ENCODE assay signal across 17 cellular contexts in genomic region chr16:68300736-68301459, GRCh38. TPM values are rescaled to one million over a fixed set of nuclear protein-coding genes. Genes with fewer than 3 reads are reported as not detected.
DNase-seq lines count a peak whose midpoint lies in the region; ATAC-seq, FAIRE-seq and TF ChIP-seq lines count a peak whose summit lies in the region.
"Had no signal": no experiment of that assay in that cellular context is flagged by ENCODE, and none has a peak within 500 bp of the region (broad histone marks: within the 10 kb centered on the region; RNA-seq: fewer than 3 reads in every experiment).

No MANE protein-coding gene starts in this region.

- no peak overlapping the region for H2BK5ac ChIP-seq in neuronal stem cell (ENCODE audit: low read length)

- peak overlapping the region; percentile 15 for H3K27ac Mint-ChIP-seq in activated CD4-positive, alpha-beta T cell treated with anti-CD3 and anti-CD28 coated beads, Interleukin-2, amount 10 ng/mL, durations not matched to agents 24 days and 14 days
- H3K27ac Mint-ChIP-seq in IgD-negative memory B cell, result peak overlapping the region in 2 of 3 donors; percentile 32 to 63

- TF ChIP-seq POLR2A in K562 (conservative IDR thresholded peaks at IDR 0.05), result peak; percentile 52

- POLR2A ChIA-PET in K562 (lab: Yijun Ruan, JAX), result interaction anchor here (0.6 to 3.9 kb wide), 8 partner anchors 8 to 22 kb away, joined by 3 to 27 read pairs (median 6); partner anchors contain the start of genes PRMT7 and SLC7A6OS

- in situ Hi-C loops in K562 (cut with MboI), result no loop called here

- H3K9me3 ChIP-seq in K562 (replicated peaks; ENCODE audit: control insufficient read depth, insufficient read depth, low read depth, low read length) (no peaks in the 10 kb centered on the region), neuronal stem cell (replicated peaks in 1 of 2; ENCODE audit: control insufficient read depth in 2 of 2, insufficient read depth in 1 of 2, low read depth in 1 of 2, low read length in 2 of 2) (no peaks in the 10 kb centered on the region), small intestine (ENCODE audit: control insufficient read depth, low read depth) (no peaks in the 10 kb centered on the region)
- H3K9me3 ChIP-seq: A549, thoracic aorta had no signal

- H3K4me3 ChIP-seq in K562 (no peak overlapping the region), neuronal stem cell (ENCODE audit: low read length in 2 of 2) (no peak overlapping the region), small intestine (ENCODE audit: low read depth in 1 of 2, low read length in 2 of 2) (no peak overlapping the region)
- H3K4me3 ChIP-seq: A549, dorsolateral prefrontal cortex, thoracic aorta had no signal

- no peaks in the 10 kb centered on the region for H4K20me1 ChIP-seq in K562 (replicated peaks; ENCODE audit: control insufficient read depth, insufficient read depth, low read length)

- CTCF ChIA-PET in K562 (lab: Yijun Ruan, JAX; ENCODE audit: low intra/inter-chr PET ratio), result no interaction called here

- no peaks in the 10 kb centered on the region for H3K79me2 ChIP-seq in K562 (ENCODE audit: control insufficient read depth, insufficient read depth, low read length)

- peaks cover 2% of the 10 kb centered on the region for H3K79me1 ChIP-seq in neuronal stem cell (ENCODE audit: low read depth, low read length)

- no peak for TF ChIP-seq CTCF in K562 (IDR thresholded peaks at IDR 0.05 in 2 of 3, conservative IDR thresholded peaks at IDR 0.05 in 1 of 3; ENCODE audit: insufficient read depth in 2 of 3, low read depth in 1 of 3, low read length in 3 of 3)

- TF ChIP-seq EP300 in K562 (IDR thresholded peaks at IDR 0.05; ENCODE audit: low read length), result no peak

- no peak overlapping the region for H2BK15ac ChIP-seq in neuronal stem cell (ENCODE audit: low read length)

- no TSS peak for BruUV-seq in K562 (replicated peaks; lab: Mats Ljungman, UMichigan)

- no peak for DNase-seq in activated CD4-positive, alpha-beta T cell treated with anti-CD3 and anti-CD28 coated beads, Interleukin-2, amount 10 ng/mL, durations not matched to agents 24 days and 14 days
- no peak for DNase-seq in activated CD4-positive, alpha-beta T cell treated with anti-CD3 and anti-CD28 coated beads for 1 hour
- no peak for DNase-seq in K562 (ENCODE audit: extremely low read depth in 1 of 4, low spot score in 3 of 4)
- DNase-seq in neuronal stem cell (ENCODE audit: low spot score), result no peak
- no peak for DNase-seq in NCI-H1694 (lab: John Stamatoyannopoulos, UW)
- no peak for DNase-seq in small intestine
- DNase-seq: DMS79, dorsolateral prefrontal cortex, head of caudate nucleus, mesendoderm, NCI-H69, SIG-M5, WERI-Rb-1 had no signal

- peaks cover 12% of the 10 kb centered on the region for H3K4me1 Mint-ChIP-seq in activated CD4-positive, alpha-beta T cell treated with anti-CD3 and anti-CD28 coated beads, Interleukin-2, amount 10 ng/mL, durations not matched to agents 24 days and 14 days
- peaks cover 0 to 5% (median 5%) of the 10 kb centered on the region in 3 donors for H3K4me1 Mint-ChIP-seq in IgD-negative memory B cell

- H3K27ac ChIP-seq in K562 (ENCODE audit: extremely low read depth, low read depth, low read length), result no peak overlapping the region; the same call in 2 of the 3 replicates
- no peak overlapping the region for H3K27ac ChIP-seq in neuronal stem cell (replicated peaks; ENCODE audit: low read length)
- H3K27ac ChIP-seq in small intestine (ENCODE audit: low read depth in 1 of 2, low read length in 1 of 2), result no peak overlapping the region
- H3K27ac ChIP-seq: A549, thoracic aorta, WERI-Rb-1 had no signal

- H3K4ac ChIP-seq in neuronal stem cell (ENCODE audit: low read length), result no peak overlapping the region

- H3K27me3 ChIP-seq in K562 (ENCODE audit: control insufficient read depth in 2 of 2, insufficient read depth in 2 of 2, low read length in 2 of 2) (no peaks in the 10 kb centered on the region), neuronal stem cell (ENCODE audit: control insufficient read depth in 3 of 3, insufficient read depth in 3 of 3, low read depth in 1 of 3, low read length in 3 of 3) (no peaks in the 10 kb centered on the region), small intestine (ENCODE audit: control insufficient read depth in 2 of 2, insufficient read depth in 2 of 2, low read length in 2 of 2) (no peaks in the 10 kb centered on the region)
- H3K27me3 ChIP-seq: dorsolateral prefrontal cortex had no signal

- peaks cover 74% of the 10 kb centered on the region for H3K36me3 Mint-ChIP-seq in activated CD4-positive, alpha-beta T cell treated with anti-CD3 and anti-CD28 coated beads, Interleukin-2, amount 10 ng/mL, durations not matched to agents 24 days and 14 days (ENCODE audit: low read depth)
- peaks cover 4% of the 10 kb centered on the region for H3K36me3 Mint-ChIP-seq in IgD-negative memory B cell

- H2AFZ ChIP-seq in K562 (ENCODE audit: low read depth, low read length) (no peak overlapping the region), neuronal stem cell (ENCODE audit: low read length) (no peak overlapping the region)

- no peak for FAIRE-seq in K562 (lab: Jason Lieb, UNC)
- no peak for FAIRE-seq in small intestine (lab: Jason Lieb, UNC)
- FAIRE-seq: A549 had no signal

- intact Hi-C loops in activated CD4-positive, alpha-beta T cell treated with anti-CD3 and anti-CD28 coated beads, Interleukin-2, amount 10 ng/mL, durations not matched to agents 24 days and 14 days (cut with micrococcal nuclease), result no loop called here
- intact Hi-C loops in K562 (cut with micrococcal nuclease), result no loop called here

- peak overlapping the region; percentile 13 for H3K23ac ChIP-seq in neuronal stem cell (ENCODE audit: low read depth, low read length, poor library complexity)

- no peaks in the 10 kb centered on the region for H3K9me3 Mint-ChIP-seq in activated CD4-positive, alpha-beta T cell treated with anti-CD3 and anti-CD28 coated beads, Interleukin-2, amount 10 ng/mL, durations not matched to agents 24 days and 14 days
- H3K9me3 Mint-ChIP-seq in IgD-negative memory B cell, result no peaks in the 10 kb centered on the region

- no peaks in the 10 kb centered on the region for H3K27me3 Mint-ChIP-seq in activated CD4-positive, alpha-beta T cell treated with anti-CD3 and anti-CD28 coated beads, Interleukin-2, amount 10 ng/mL, durations not matched to agents 24 days and 14 days
- H3K27me3 Mint-ChIP-seq in IgD-negative memory B cell, result no peaks in the 10 kb centered on the region

- no peak overlapping the region for H4K91ac ChIP-seq in neuronal stem cell (ENCODE audit: low read depth, low read length, poor library complexity)

- H3K4me1 ChIP-seq in K562 (replicated peaks in 1 of 2; ENCODE audit: control insufficient read depth in 2 of 2, insufficient read depth in 2 of 2, low read length in 2 of 2) (no peaks in the 10 kb centered on the region), neuronal stem cell (ENCODE audit: control insufficient read depth in 2 of 2, insufficient read depth in 1 of 2, low read depth in 1 of 2, low read length in 2 of 2) (no peaks in the 10 kb centered on the region), small intestine (ENCODE audit: control insufficient read depth in 2 of 2, insufficient read depth in 1 of 2, low read depth in 1 of 2, low read length in 1 of 2) (no peaks in the 10 kb centered on the region)

- H2AK5ac ChIP-seq in neuronal stem cell (ENCODE audit: low read depth, low read length), result no peak overlapping the region

- H3K9ac ChIP-seq in K562 (ENCODE audit: insufficient read depth in 1 of 2, low read depth in 2 of 2, low read length in 2 of 2) (no peak overlapping the region), neuronal stem cell (ENCODE audit: low read depth, low read length, poor library complexity) (no peak overlapping the region)

- H3K18ac ChIP-seq in neuronal stem cell (ENCODE audit: low read length), result no peak overlapping the region

- ATAC-seq in K562 (no peak), HG03521 (IDR thresholded peaks at IDR 0.05; ENCODE audit: unreplicated experiment) (no peak)
- ATAC-seq: A549 had no signal

- no peak overlapping the region for H2BK120ac ChIP-seq in neuronal stem cell (ENCODE audit: low read depth, low read length)

- peaks cover 2% of the 10 kb centered on the region for H3K9me1 ChIP-seq in K562 (ENCODE audit: control insufficient read depth, insufficient read depth, low read length)

- H3K4me2 ChIP-seq in K562 (ENCODE audit: insufficient read depth, low read length) (no peak overlapping the region), neuronal stem cell (ENCODE audit: insufficient read depth, low read length, poor library complexity, severe bottlenecking) (no peak overlapping the region)
- H3K4me2 ChIP-seq: A549 had no signal

- no peak for TF ChIP-seq RAD21 in K562 (CRISPR knock-in tag; conservative IDR thresholded peaks at IDR 0.05 in 1 of 2, IDR thresholded peaks at IDR 0.05 in 1 of 2)

- WGBS in K562 (ENCODE audit: insufficient coverage, low coverage, missing lambda C conversion rate), result 82% methylated on average over 7 of the region's 7 CpGs
- WGBS in neuronal stem cell (ENCODE audit: extremely low coverage in 2 of 2, insufficient read length in 2 of 2, insufficient replicate concordance in 1 of 2), 2 donors, result no CpG with 5 or more reads among the region's 7 CpGs
- 84 to 86% (median 84%) methylated on average over 7 of the region's 7 CpGs for WGBS in small intestine, 3 donors

- H3K4me3 Mint-ChIP-seq in activated CD4-positive, alpha-beta T cell treated with anti-CD3 and anti-CD28 coated beads, Interleukin-2, amount 10 ng/mL, durations not matched to agents 24 days and 14 days, result no peak overlapping the region
- H3K4me3 Mint-ChIP-seq in IgD-negative memory B cell, result no peak overlapping the region

- H4K8ac ChIP-seq in neuronal stem cell (ENCODE audit: low read depth, low read length), result no peak overlapping the region

- H3K14ac ChIP-seq in neuronal stem cell (ENCODE audit: low read length), result no peak overlapping the region

- H2BK12ac ChIP-seq in neuronal stem cell (ENCODE audit: low read length), result no peak overlapping the region

- peaks cover 96% of the 10 kb centered on the region for H3K36me3 ChIP-seq in K562 (ENCODE audit: control insufficient read depth, insufficient read depth, low read length)
- H3K36me3 ChIP-seq in neuronal stem cell (replicated peaks in 1 of 2; ENCODE audit: control insufficient read depth in 2 of 2, insufficient read depth in 2 of 2, low read length in 2 of 2), result peaks cover 45 to 96% of the 10 kb centered on the region in 2 donors
- peaks cover 15 to 34% of the 10 kb centered on the region in 2 donors for H3K36me3 ChIP-seq in small intestine (ENCODE audit: control insufficient read depth in 2 of 2, insufficient read depth in 2 of 2, low read length in 2 of 2)

RNA-seq across cellular contexts. Expression of gene SLC7A6OS, which starts 9.8 kb away (rescaled TPM):
- total RNA-seq in activated CD4-positive, alpha-beta T cell treated with anti-CD3 and anti-CD28 coated beads, Interleukin-2, amount 10 ng/mL, durations not matched to agents 24 days and 14 days, result 22.3 and 27.1 TPM in 2 replicates
- polyA plus RNA-seq in IgD-negative memory B cell, result 28.2 TPM
- total RNA-seq in K562 (2011; cell fraction: chromatin; rRNA removed; ENCODE audit: low replicate concordance), result 26.2 and 38.5 TPM in 2 replicates
- total RNA-seq in K562 (2011; cell fraction: nucleolus; rRNA removed), result 20.0 and 22.3 TPM in 2 replicates
- 30.6 and 38.6 TPM in 2 replicates for total RNA-seq in K562 (2011; cell fraction: nucleoplasm; rRNA removed)
- total RNA-seq in K562 (2014; rRNA removed), result 16.5 and 18.7 TPM in 2 replicates
- total RNA-seq in K562 (2014; rRNA removed; fragmentation: Illumina TruSeq; extraction: Trizol), result 17.6 and 17.8 TPM in 2 replicates
- total RNA-seq in K562 (2015; rRNA removed; fragmentation: Illumina TruSeq; extraction: Trizol), result 21.1 and 23.6 TPM in 2 replicates
- 22.1 and 24.3 TPM in 2 replicates for total RNA-seq in K562 (2021)
- polyA plus RNA-seq in K562 (2011; rRNA removed), result 14.0 and 17.2 TPM in 2 replicates
- 7.5 and 8.8 TPM in 2 replicates for polyA plus RNA-seq in K562 (2011; cell fraction: cytosol; rRNA removed)
- polyA plus RNA-seq in K562 (2011; cell fraction: nucleus; rRNA removed), result 27.5 and 29.9 TPM in 2 replicates
- 11.1 and 12.5 TPM in 2 replicates for polyA plus RNA-seq in K562 (2012)
- 16.6 and 18.7 TPM in 2 replicates for polyA plus RNA-seq in K562 (2014; fragmentation: Illumina TruSeq; extraction: Trizol)
- 1 to 10 TPM; 2.7 to 4.5 TPM for polyA plus RNA-seq in K562 (2014; fragmentation: Nextera tagmentation; extraction: Ambion mirVana)
- polyA plus RNA-seq in K562 (2014; rRNA removed), result 15.5 and 25.3 TPM in 2 replicates
- 16.2 and 16.7 TPM in 2 replicates for polyA minus RNA-seq in K562 (2011; rRNA and poly(A)+ RNA removed)
- 4.7 and 6.0 TPM in 2 replicates for polyA minus RNA-seq in K562 (2011; cell fraction: cytosol; rRNA and poly(A)+ RNA removed)
- 12.8 and 18.1 TPM in 2 replicates for polyA minus RNA-seq in K562 (2011; cell fraction: nucleus; rRNA and poly(A)+ RNA removed)
- 11.8 TPM for polyA plus RNA-seq in neuronal stem cell (2013, experiment 1 of 2)
- polyA plus RNA-seq in neuronal stem cell (2013, experiment 2 of 2), result 12.4 TPM
- polyA plus RNA-seq in small intestine, result 1 to 10 TPM; 3.8 to 6.6 (median 5.1) TPM

RNA-seq across cellular contexts. Expression of gene PRMT7, which starts 9.9 kb away (rescaled TPM):
- 69.7 and 72.2 TPM in 2 replicates for total RNA-seq in activated CD4-positive, alpha-beta T cell treated with anti-CD3 and anti-CD28 coated beads, Interleukin-2, amount 10 ng/mL, durations not matched to agents 24 days and 14 days
- polyA plus RNA-seq in IgD-negative memory B cell, result 22.8 TPM
- 222 and 419 TPM in 2 replicates for total RNA-seq in K562 (2011; cell fraction: chromatin; rRNA removed; ENCODE audit: low replicate concordance)
- 230 and 239 TPM in 2 replicates for total RNA-seq in K562 (2011; cell fraction: nucleolus; rRNA removed)
- total RNA-seq in K562 (2011; cell fraction: nucleoplasm; rRNA removed), result 180 and 199 TPM in 2 replicates
- total RNA-seq in K562 (2014; rRNA removed), result 78.3 and 90.2 TPM in 2 replicates
- 48.0 and 56.7 TPM in 2 replicates for total RNA-seq in K562 (2014; rRNA removed; fragmentation: Illumina TruSeq; extraction: Trizol)
- total RNA-seq in K562 (2015; rRNA removed; fragmentation: Illumina TruSeq; extraction: Trizol), result 69.7 and 73.1 TPM in 2 replicates
- 78.6 and 79.4 TPM in 2 replicates for total RNA-seq in K562 (2021)
- 69.9 and 74.1 TPM in 2 replicates for polyA plus RNA-seq in K562 (2011; rRNA removed)
- 63.9 and 89.3 TPM in 2 replicates for polyA plus RNA-seq in K562 (2011; cell fraction: cytosol; rRNA removed)
- 335 and 470 TPM in 2 replicates for polyA plus RNA-seq in K562 (2011; cell fraction: nucleus; rRNA removed)
- polyA plus RNA-seq in K562 (2012), result 59.7 and 71.7 TPM in 2 replicates
- polyA plus RNA-seq in K562 (2014; fragmentation: Illumina TruSeq; extraction: Trizol), result 66.6 and 85.9 TPM in 2 replicates
- 10 to 100 TPM in 1 of 2 experiments, 1 to 10 TPM in 1; 6.4 to 12.6 TPM for polyA plus RNA-seq in K562 (2014; fragmentation: Nextera tagmentation; extraction: Ambion mirVana)
- polyA plus RNA-seq in K562 (2014; rRNA removed), result 83.7 and 88.8 TPM in 2 replicates
- polyA minus RNA-seq in K562 (2011; rRNA and poly(A)+ RNA removed), result 70.0 and 109 TPM in 2 replicates
- polyA minus RNA-seq in K562 (2011; cell fraction: cytosol; rRNA and poly(A)+ RNA removed), result 49.6 and 60.8 TPM in 2 replicates
- polyA minus RNA-seq in K562 (2011; cell fraction: nucleus; rRNA and poly(A)+ RNA removed), result 92.9 and 103 TPM in 2 replicates
- polyA plus RNA-seq in neuronal stem cell (2013, experiment 1 of 2), result 29.2 TPM
- 27.7 TPM for polyA plus RNA-seq in neuronal stem cell (2013, experiment 2 of 2)
- 10 to 100 TPM; 13.6 to 26.7 (median 13.8) TPM for polyA plus RNA-seq in small intestine

RNA-seq across cellular contexts. Expression of gene SLC7A6, which starts 36.6 kb away (rescaled TPM):
- total RNA-seq in activated CD4-positive, alpha-beta T cell treated with anti-CD3 and anti-CD28 coated beads, Interleukin-2, amount 10 ng/mL, durations not matched to agents 24 days and 14 days, result 103 and 106 TPM in 2 replicates
- polyA plus RNA-seq in IgD-negative memory B cell, result 13.8 TPM
- total RNA-seq in K562 (2011; cell fraction: chromatin; rRNA removed; ENCODE audit: low replicate concordance), result 281 and 367 TPM in 2 replicates
- total RNA-seq in K562 (2011; cell fraction: nucleolus; rRNA removed), result 181 and 198 TPM in 2 replicates
- 210 and 290 TPM in 2 replicates for total RNA-seq in K562 (2011; cell fraction: nucleoplasm; rRNA removed)
- 18.8 and 26.2 TPM in 2 replicates for total RNA-seq in K562 (2014; rRNA removed)
- 29.8 and 33.6 TPM in 2 replicates for total RNA-seq in K562 (2014; rRNA removed; fragmentation: Illumina TruSeq; extraction: Trizol)
- 27.7 and 28.7 TPM in 2 replicates for total RNA-seq in K562 (2015; rRNA removed; fragmentation: Illumina TruSeq; extraction: Trizol)
- 58.0 and 59.8 TPM in 2 replicates for total RNA-seq in K562 (2021)
- polyA plus RNA-seq in K562 (2011; rRNA removed), result 55.7 and 60.1 TPM in 2 replicates
- 63.4 and 107 TPM in 2 replicates for polyA plus RNA-seq in K562 (2011; cell fraction: cytosol; rRNA removed)
- polyA plus RNA-seq in K562 (2011; cell fraction: nucleus; rRNA removed), result 196 and 243 TPM in 2 replicates
- 24.5 and 25.3 TPM in 2 replicates for polyA plus RNA-seq in K562 (2012)
- 51.9 and 53.3 TPM in 2 replicates for polyA plus RNA-seq in K562 (2014; fragmentation: Illumina TruSeq; extraction: Trizol)
- 10 to 100 TPM; 12.6 to 12.8 TPM for polyA plus RNA-seq in K562 (2014; fragmentation: Nextera tagmentation; extraction: Ambion mirVana)
- polyA plus RNA-seq in K562 (2014; rRNA removed), result 38.6 and 44.6 TPM in 2 replicates
- 73.8 and 89.0 TPM in 2 replicates for polyA minus RNA-seq in K562 (2011; rRNA and poly(A)+ RNA removed)
- polyA minus RNA-seq in K562 (2011; cell fraction: cytosol; rRNA and poly(A)+ RNA removed), result 29.8 and 51.2 TPM in 2 replicates
- polyA minus RNA-seq in K562 (2011; cell fraction: nucleus; rRNA and poly(A)+ RNA removed), result 43.2 and 62.4 TPM in 2 replicates
- 9.0 TPM for polyA plus RNA-seq in neuronal stem cell (2013, experiment 1 of 2)
- 8.7 TPM for polyA plus RNA-seq in neuronal stem cell (2013, experiment 2 of 2)
- polyA plus RNA-seq in small intestine, result 1 to 10 TPM; 2.0 to 8.5 (median 4.9) TPM

RNA-seq across cellular contexts. Expression of gene PLA2G15, which starts 55.7 kb away (rescaled TPM):
- 7.2 and 8.4 TPM in 2 replicates for total RNA-seq in activated CD4-positive, alpha-beta T cell treated with anti-CD3 and anti-CD28 coated beads, Interleukin-2, amount 10 ng/mL, durations not matched to agents 24 days and 14 days
- polyA plus RNA-seq in IgD-negative memory B cell, result 8.2 TPM
- 19.2 and 54.6 TPM in 2 replicates for total RNA-seq in K562 (2011; cell fraction: chromatin; rRNA removed; ENCODE audit: low replicate concordance)
- 35.1 and 45.2 TPM in 2 replicates for total RNA-seq in K562 (2011; cell fraction: nucleolus; rRNA removed)
- 25.2 and 30.1 TPM in 2 replicates for total RNA-seq in K562 (2011; cell fraction: nucleoplasm; rRNA removed)
- 7.5 and 8.9 TPM in 2 replicates for total RNA-seq in K562 (2014; rRNA removed)
- 3.1 and 4.6 TPM in 2 replicates for total RNA-seq in K562 (2014; rRNA removed; fragmentation: Illumina TruSeq; extraction: Trizol)
- total RNA-seq in K562 (2015; rRNA removed; fragmentation: Illumina TruSeq; extraction: Trizol), result 4.8 and 5.0 TPM in 2 replicates
- 8.6 and 9.1 TPM in 2 replicates for total RNA-seq in K562 (2021)
- 7.6 and 11.8 TPM in 2 replicates for polyA plus RNA-seq in K562 (2011; rRNA removed)
- polyA plus RNA-seq in K562 (2011; cell fraction: cytosol; rRNA removed), result 8.9 and 16.0 TPM in 2 replicates
- polyA plus RNA-seq in K562 (2011; cell fraction: nucleus; rRNA removed), result 11.9 and 20.4 TPM in 2 replicates
- 7.1 and 14.4 TPM in 2 replicates for polyA plus RNA-seq in K562 (2012)
- 4.0 and 5.9 TPM in 2 replicates for polyA plus RNA-seq in K562 (2014; fragmentation: Illumina TruSeq; extraction: Trizol)
- 1 to 10 TPM in 1 of 2 experiments, under 1 TPM in 1; 0.42 to 1.1 TPM for polyA plus RNA-seq in K562 (2014; fragmentation: Nextera tagmentation; extraction: Ambion mirVana)
- polyA plus RNA-seq in K562 (2014; rRNA removed), result 6.1 and 6.6 TPM in 2 replicates
- polyA minus RNA-seq in K562 (2011; rRNA and poly(A)+ RNA removed), result 7.5 and 7.6 TPM in 2 replicates
- 7.8 and 9.6 TPM in 2 replicates for polyA minus RNA-seq in K562 (2011; cell fraction: cytosol; rRNA and poly(A)+ RNA removed)
- 6.3 and 6.7 TPM in 2 replicates for polyA minus RNA-seq in K562 (2011; cell fraction: nucleus; rRNA and poly(A)+ RNA removed)
- polyA plus RNA-seq in neuronal stem cell (2013, experiment 1 of 2), result 5.4 TPM
- polyA plus RNA-seq in neuronal stem cell (2013, experiment 2 of 2), result 5.7 TPM
- polyA plus RNA-seq in small intestine, result 1 to 10 TPM; 5.4 to 7.4 (median 5.7) TPM
